ENCODE assay signal across 1 cellular context in the genomic region with DNA sequence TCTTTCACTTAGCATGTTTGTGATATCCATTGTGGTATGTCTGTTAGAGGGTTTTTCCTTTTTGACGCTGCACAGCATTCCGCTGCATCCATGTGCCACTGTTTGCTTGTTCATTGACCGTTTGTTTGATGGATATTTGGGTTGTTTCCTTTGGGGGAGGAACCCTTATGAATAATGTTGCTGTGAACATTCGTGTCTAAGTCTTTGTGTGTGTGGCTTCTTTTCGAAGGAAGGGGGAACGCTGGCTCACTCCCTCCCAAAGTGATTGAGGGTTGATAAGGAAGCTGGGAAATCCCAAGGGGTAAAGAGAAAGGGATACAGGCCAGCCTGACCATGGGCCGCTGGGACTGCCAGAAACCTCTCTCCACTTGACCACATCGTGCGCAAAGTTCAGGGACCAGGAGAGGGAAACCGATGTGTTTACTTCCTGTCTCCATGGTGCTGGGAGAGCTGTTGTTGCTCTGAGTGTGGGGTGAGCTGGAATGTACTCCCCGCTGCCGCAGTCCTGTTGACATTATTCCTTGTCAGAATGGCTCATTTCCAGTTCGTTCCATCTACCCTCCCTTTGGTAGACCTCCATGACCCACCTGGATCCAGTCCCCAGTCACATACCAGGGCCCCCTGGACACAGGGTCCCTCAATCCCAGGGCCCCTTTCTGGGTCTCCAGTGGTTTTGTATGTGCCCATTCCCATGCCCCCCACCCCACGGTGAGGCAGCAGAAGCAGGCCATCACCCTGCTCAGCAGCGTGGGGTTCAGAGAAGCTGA.
TF ChIP-seq lines count a peak whose summit lies in the region.

No MANE protein-coding gene starts in this region.

TF ChIP-seq in SK-N-SH, 30 proteins besides CTCF, POLR2A, EP300 and RAD21:
- no peak for TF ChIP-seq FOSL2 (IDR thresholded peaks at IDR 0.05; ENCODE audit: borderline replicate concordance, low read depth)
- TF ChIP-seq GATA2 (CRISPR knock-in tag; IDR thresholded peaks at IDR 0.05), result 0 out of 2 replicates have a peak, but pooled peaks have one; percentile 19
TF ChIP-seq in SK-N-SH: peak in this region for 1.
